26 cellular contexts compared by ENCODE assay signal in genomic region chr2:68491582-68491981, GRCh38.
"Had no signal": no experiment of that assay in that cellular context is flagged by ENCODE, and none has a peak within 500 bp of the region (broad histone marks: within the 10 kb centered on the region; RNA-seq: fewer than 3 reads in every experiment).

No MANE protein-coding gene starts in this region.

- H3K27me3 Mint-ChIP-seq: dendritic cell treated with granulocyte-macrophage colony-stimulating factor and Interleukin-4, amounts not matched to agents 40 ng/mL and 50 ng/mL, for 4 days; effector memory CD8-positive, alpha-beta T cell had no signal

- H3K36me3 ChIP-seq: colonic mucosa, esophagus muscularis mucosa, gastrocnemius medialis, gastroesophageal sphincter, heart left ventricle had no signal

- H3K27ac ChIP-seq: colonic mucosa, dorsolateral prefrontal cortex, epithelial cell of prostate, esophagus muscularis mucosa, esophagus squamous epithelium, foreskin keratinocyte, gastrocnemius medialis, gastroesophageal sphincter, heart left ventricle had no signal

- DNase-seq: colonic mucosa; cortex of kidney; dermis blood vessel endothelial cell; dorsolateral prefrontal cortex; effector CD4-positive, alpha-beta T cell; effector CD8-positive, alpha-beta T cell; effector memory CD4-positive, alpha-beta T cell; effector memory CD8-positive, alpha-beta T cell; endodermal cell; erythroblast; esophagus squamous epithelium; foreskin fibroblast; foreskin keratinocyte; foreskin melanocyte; gastrocnemius medialis; glutamatergic neuron; head of caudate nucleus; heart left ventricle had no signal

- H3K4me1 Mint-ChIP-seq: endodermal cell had no signal

- FAIRE-seq: colon, endometrium, endothelial cell of umbilical vein had no signal

- H3K4me3 Mint-ChIP-seq: dendritic cell treated with granulocyte-macrophage colony-stimulating factor and Interleukin-4, amounts not matched to agents 40 ng/mL and 50 ng/mL, for 4 days; effector memory CD8-positive, alpha-beta T cell; endodermal cell had no signal

- H3K4me3 ChIP-seq: colonic mucosa, dorsolateral prefrontal cortex, esophagus muscularis mucosa, esophagus squamous epithelium, gastrocnemius medialis, gastroesophageal sphincter, heart left ventricle had no signal

- H3K27ac Mint-ChIP-seq: dendritic cell treated with granulocyte-macrophage colony-stimulating factor and Interleukin-4, amounts not matched to agents 40 ng/mL and 50 ng/mL, for 4 days; effector memory CD8-positive, alpha-beta T cell; endodermal cell had no signal

- H3K9me3 ChIP-seq: colonic mucosa, gastrocnemius medialis had no signal

- H3K9me3 Mint-ChIP-seq: effector memory CD8-positive, alpha-beta T cell had no signal

- H3K4me1 ChIP-seq: colonic mucosa, foreskin keratinocyte, gastrocnemius medialis had no signal

- H3K27me3 ChIP-seq: colonic mucosa, dorsolateral prefrontal cortex, esophagus muscularis mucosa, esophagus squamous epithelium, foreskin keratinocyte, gastrocnemius medialis, gastroesophageal sphincter, heart left ventricle had no signal

- ATAC-seq: effector memory CD8-positive, alpha-beta T cell; esophagus mucosa; foreskin keratinocyte; gastrocnemius medialis; gastroesophageal sphincter; heart left ventricle had no signal
